17 cellular contexts compared by ENCODE assay signal in genomic region chr1:245622332-245623014, GRCh38.
DNase-seq lines count a peak whose midpoint lies in the region; ATAC-seq and TF ChIP-seq lines count a peak whose summit lies in the region.
"Had no signal": no experiment of that assay in that cellular context is flagged by ENCODE, and none has a peak within 500 bp of the region (broad histone marks: within the 10 kb centered on the region; RNA-seq: fewer than 3 reads in every experiment).

No MANE protein-coding gene starts in this region.

- no peaks in the 10 kb centered on the region for H3K79me2 ChIP-seq in neural progenitor cell (ENCODE audit: low read depth)

- H3K27me3 Mint-ChIP-seq in Caco-2 (ENCODE audit: insufficient read depth, unreplicated experiment) (no peaks in the 10 kb centered on the region), neural progenitor cell (ENCODE audit: insufficient read depth, low read depth) (no peaks in the 10 kb centered on the region)
- no peaks in the 10 kb centered on the region for H3K27me3 Mint-ChIP-seq in activated T-helper 2 cell treated with anti-CD3 and anti-CD28 coated beads, Interferon-gamma antibody, Interleukin-2, Interleukin-4, amounts not matched to agents 10 μg/mL and 5 μg/mL and 100 μg/mL, durations not matched to agents 14 hours and 24 hours and 36 hours (ENCODE audit: low read depth)
- H3K27me3 Mint-ChIP-seq in activated CD8-positive, alpha-beta T cell treated with anti-CD3 and anti-CD28 coated beads, Interleukin-2, amount 10 ng/mL, durations not matched to agents 7 days and 5 days (ENCODE audit: low read depth), result peaks cover 3% of the 10 kb centered on the region

- H3K4me3 ChIP-seq in Caco-2 (ENCODE audit: low read depth, low read length) (no peak overlapping the region), IMR-90 (ENCODE audit: insufficient read depth, low read depth, low read length) (no peak overlapping the region), esophagus muscularis mucosa (no peak overlapping the region), neural progenitor cell (no peak overlapping the region)
- H3K4me3 ChIP-seq: SK-N-MC had no signal

- no peak overlapping the region for H2AK5ac ChIP-seq in IMR-90 (ENCODE audit: low read depth, low read length)

- no peaks in the 10 kb centered on the region for H3F3A ChIP-seq in neural progenitor cell (ENCODE audit: low read depth)

- no peak for TF ChIP-seq CTCF in Caco-2 (IDR thresholded peaks at IDR 0.05; ENCODE audit: insufficient read depth in 1 of 2, low read depth in 1 of 2, low read length in 1 of 2, severe bottlenecking in 1 of 2, unreplicated experiment in 1 of 2)
- no peak for TF ChIP-seq CTCF in IMR-90 (conservative IDR thresholded peaks at IDR 0.05; ENCODE audit: low read depth, low read length)
- no peak for TF ChIP-seq CTCF in esophagus muscularis mucosa (IDR thresholded peaks at IDR 0.05)
- no peak for TF ChIP-seq CTCF in neural progenitor cell (IDR thresholded peaks at IDR 0.05)

- no peak overlapping the region for H2BK5ac ChIP-seq in IMR-90 (ENCODE audit: low read depth, low read length, poor library complexity, severe bottlenecking)

- H3K36me3 ChIP-seq in Caco-2 (ENCODE audit: control insufficient read depth, insufficient read depth, low read length), result no peaks in the 10 kb centered on the region
- no peaks in the 10 kb centered on the region for H3K36me3 ChIP-seq in IMR-90 (ENCODE audit: control insufficient read depth, insufficient read depth, low read length)
- no peaks in the 10 kb centered on the region for H3K36me3 ChIP-seq in esophagus muscularis mucosa
- H3K36me3 ChIP-seq in neural progenitor cell, result no peaks in the 10 kb centered on the region

- BruUV-seq in Caco-2 (replicated peaks; lab: Mats Ljungman, UMichigan) (no TSS peak), IMR-90 (replicated peaks; lab: Mats Ljungman, UMichigan) (no TSS peak)

- H3K4me1 ChIP-seq in Caco-2 (no peaks in the 10 kb centered on the region), IMR-90 (ENCODE audit: control insufficient read depth, insufficient read depth, low read length) (no peaks in the 10 kb centered on the region), esophagus muscularis mucosa (no peaks in the 10 kb centered on the region), neural progenitor cell (no peaks in the 10 kb centered on the region)

- no peak for TF ChIP-seq POLR2A in IMR-90 (IDR thresholded peaks at IDR 0.05; ENCODE audit: low read depth, low read length)
- no peak for TF ChIP-seq POLR2A in esophagus muscularis mucosa (IDR thresholded peaks at IDR 0.05; ENCODE audit: low read depth)

- H3K18ac ChIP-seq in IMR-90 (ENCODE audit: low read depth, low read length), result no peak overlapping the region

- H3K4me2 ChIP-seq in IMR-90 (ENCODE audit: low read depth, low read length) (no peak overlapping the region), neural progenitor cell (no peak overlapping the region)

- no peak overlapping the region for H3K23ac ChIP-seq in IMR-90 (ENCODE audit: low read depth, low read length)

- no peak overlapping the region for H3K14ac ChIP-seq in IMR-90 (replicated peaks; ENCODE audit: low read depth, low read length)

- no peak overlapping the region for H3K4me3 Mint-ChIP-seq in Caco-2 (ENCODE audit: unreplicated experiment)
- no peak overlapping the region for H3K4me3 Mint-ChIP-seq in neural progenitor cell
- H3K4me3 Mint-ChIP-seq in activated T-helper 2 cell treated with anti-CD3 and anti-CD28 coated beads, Interferon-gamma antibody, Interleukin-2, Interleukin-4, amounts not matched to agents 10 μg/mL and 5 μg/mL and 100 μg/mL, durations not matched to agents 14 hours and 24 hours and 36 hours (ENCODE audit: low read depth), result no peak overlapping the region
- no peak overlapping the region for H3K4me3 Mint-ChIP-seq in activated CD8-positive, alpha-beta T cell treated with anti-CD3 and anti-CD28 coated beads, Interleukin-2, amount 10 ng/mL, durations not matched to agents 7 days and 5 days
- H3K4me3 Mint-ChIP-seq: CD4-positive, alpha-beta T cell; HFFc6 had no signal

- intact Hi-C loops in Caco-2 (cut with micrococcal nuclease; ENCODE audit: unreplicated experiment) (no loop called here), IMR-90 (cut with micrococcal nuclease) (no loop called here), esophagus muscularis mucosa (cut with DNase I) (no loop called here)
- intact Hi-C loops in activated T-helper 2 cell treated with anti-CD3 and anti-CD28 coated beads, Interferon-gamma antibody, Interleukin-2, Interleukin-4, amounts not matched to agents 10 μg/mL and 5 μg/mL and 100 μg/mL, durations not matched to agents 14 hours and 24 hours and 36 hours (cut with micrococcal nuclease), result no loop called here

- H3K36me3 Mint-ChIP-seq in Caco-2 (ENCODE audit: insufficient read depth, unreplicated experiment) (no peaks in the 10 kb centered on the region), neural progenitor cell (no peaks in the 10 kb centered on the region)
- no peaks in the 10 kb centered on the region for H3K36me3 Mint-ChIP-seq in activated T-helper 2 cell treated with anti-CD3 and anti-CD28 coated beads, Interferon-gamma antibody, Interleukin-2, Interleukin-4, amounts not matched to agents 10 μg/mL and 5 μg/mL and 100 μg/mL, durations not matched to agents 14 hours and 24 hours and 36 hours (ENCODE audit: low read depth)
- no peaks in the 10 kb centered on the region for H3K36me3 Mint-ChIP-seq in activated CD8-positive, alpha-beta T cell treated with anti-CD3 and anti-CD28 coated beads, Interleukin-2, amount 10 ng/mL, durations not matched to agents 7 days and 5 days (ENCODE audit: low read depth)

- no peak overlapping the region for H3K4ac ChIP-seq in IMR-90 (ENCODE audit: low read depth, low read length)

- no peak for TF ChIP-seq RAD21 in IMR-90 (IDR thresholded peaks at IDR 0.05; ENCODE audit: low read length)

- peak overlapping the region; percentile 49 for H2AFZ ChIP-seq in IMR-90 (replicated peaks; ENCODE audit: low read length, poor library complexity)
- peak overlapping the region; percentile 93 for H2AFZ ChIP-seq in neural progenitor cell (replicated peaks)

- H3K9me3 ChIP-seq in Caco-2 (no peaks in the 10 kb centered on the region), IMR-90 (ENCODE audit: control insufficient read depth, insufficient read depth, low read length) (no peaks in the 10 kb centered on the region), esophagus muscularis mucosa (no peaks in the 10 kb centered on the region), neural progenitor cell (ENCODE audit: low read depth) (no peaks in the 10 kb centered on the region)

- dilution Hi-C loops in IMR-90 (cut with HindIII; ENCODE audit: low sequenced_read_pairs, unreplicated experiment), result no loop called here

- no peaks in the 10 kb centered on the region for H4K20me1 ChIP-seq in IMR-90 (ENCODE audit: insufficient read depth, low read length)
- H4K20me1 ChIP-seq in neural progenitor cell (ENCODE audit: low read depth), result no peaks in the 10 kb centered on the region

- no peak overlapping the region for H4K5ac ChIP-seq in IMR-90 (ENCODE audit: low read depth, low read length)

- H3K27ac ChIP-seq in IMR-90 (ENCODE audit: insufficient read depth, low read length) (no peak overlapping the region), esophagus muscularis mucosa (replicated peaks in 1 of 4) (no peak overlapping the region), neural progenitor cell (no peak overlapping the region)
- H3K27ac ChIP-seq: SK-N-MC had no signal

- DNase-seq in Caco-2 (peak in 1 of 2 experiments; percentile 56), IMR-90 (no peak), esophagus muscularis mucosa (ENCODE audit: extremely low spot score) (peak; percentile 91), neural progenitor cell (ENCODE audit: low spot score) (no peak)
- no peak for DNase-seq in activated T-helper 2 cell treated with anti-CD3 and anti-CD28 coated beads, Interferon-gamma antibody, Interleukin-2, Interleukin-4, amounts not matched to agents 10 μg/mL and 5 μg/mL and 100 μg/mL, durations not matched to agents 14 hours and 24 hours and 36 hours (ENCODE audit: low spot score)
- no peak for DNase-seq in activated CD8-positive, alpha-beta T cell treated with anti-CD3 and anti-CD28 coated beads, Interleukin-2, amount 10 ng/mL, durations not matched to agents 7 days and 5 days
- DNase-seq: Calu3; CD4-positive, alpha-beta T cell; HFFc6; NCI-H1048; NCI-H2029; NCI-H446; NK-92 treated with Interleukin-12 subunit alpha and Interleukin-12 subunit beta, amount 100 ng/mL, for 24 hours; Right ventricle myocardium superior had no signal

- ATAC-seq in IMR-90 (ENCODE audit: low read depth), result no peak
- ATAC-seq in HG03469 (IDR thresholded peaks at IDR 0.05; ENCODE audit: unreplicated experiment), result no peak
- ATAC-seq in HG02870 (IDR thresholded peaks at IDR 0.05; ENCODE audit: unreplicated experiment), result no peak
- ATAC-seq in activated CD8-positive, alpha-beta T cell treated with anti-CD3 and anti-CD28 coated beads, Interleukin-2, amount 10 ng/mL, durations not matched to agents 7 days and 5 days, result no peak

- H3K9ac ChIP-seq in IMR-90 (ENCODE audit: low read depth, low read length) (no peak overlapping the region), neural progenitor cell (no peak overlapping the region)

- in situ Hi-C loops in IMR-90 (cut with MboI; ENCODE audit: low sequenced_read_pairs), result no loop called here

- H3K4me1 Mint-ChIP-seq in Caco-2 (ENCODE audit: low read depth, unreplicated experiment) (peaks cover 10% of the 10 kb centered on the region), neural progenitor cell (no peaks in the 10 kb centered on the region)
- peaks cover 7% of the 10 kb centered on the region for H3K4me1 Mint-ChIP-seq in activated T-helper 2 cell treated with anti-CD3 and anti-CD28 coated beads, Interferon-gamma antibody, Interleukin-2, Interleukin-4, amounts not matched to agents 10 μg/mL and 5 μg/mL and 100 μg/mL, durations not matched to agents 14 hours and 24 hours and 36 hours (ENCODE audit: low read depth)
- peaks cover 4% of the 10 kb centered on the region for H3K4me1 Mint-ChIP-seq in activated CD8-positive, alpha-beta T cell treated with anti-CD3 and anti-CD28 coated beads, Interleukin-2, amount 10 ng/mL, durations not matched to agents 7 days and 5 days (ENCODE audit: low read depth)

- CTCF ChIA-PET in Caco-2 (lab: Charles Lee), result interaction anchor here (0.6 kb wide), 1 partner anchor 208 kb away, joined by 4 read pairs; no protein-coding TSS in a partner anchor
- CTCF ChIA-PET in IMR-90 (lab: Yijun Ruan, JAX), result interaction anchor here (0.6 kb wide), 1 partner anchor 338 kb away, joined by 3 read pairs; no protein-coding TSS in a partner anchor
- CTCF ChIA-PET in activated CD8-positive, alpha-beta T cell treated with anti-CD3 and anti-CD28 coated beads, Interleukin-2, amount 10 ng/mL, durations not matched to agents 7 days and 5 days (lab: Charles Lee), result no interaction called here

- POLR2A ChIA-PET in Caco-2 (lab: Charles Lee), result interaction anchor here (0.6 kb wide), 1 partner anchor 21 kb away, joined by 10 read pairs; no protein-coding TSS in a partner anchor
- POLR2A ChIA-PET in IMR-90 (lab: Charles Lee; ENCODE audit: unreplicated experiment), result no interaction called here
- POLR2A ChIA-PET in activated CD8-positive, alpha-beta T cell treated with anti-CD3 and anti-CD28 coated beads, Interleukin-2, amount 10 ng/mL, durations not matched to agents 7 days and 5 days (lab: Charles Lee), result no interaction called here

- H3K27ac Mint-ChIP-seq in Caco-2 (ENCODE audit: unreplicated experiment), result peak overlapping the region; percentile 20
- no peak overlapping the region for H3K27ac Mint-ChIP-seq in neural progenitor cell
- no peak overlapping the region for H3K27ac Mint-ChIP-seq in activated T-helper 2 cell treated with anti-CD3 and anti-CD28 coated beads, Interferon-gamma antibody, Interleukin-2, Interleukin-4, amounts not matched to agents 10 μg/mL and 5 μg/mL and 100 μg/mL, durations not matched to agents 14 hours and 24 hours and 36 hours
- no peak overlapping the region for H3K27ac Mint-ChIP-seq in activated CD8-positive, alpha-beta T cell treated with anti-CD3 and anti-CD28 coated beads, Interleukin-2, amount 10 ng/mL, durations not matched to agents 7 days and 5 days
- H3K27ac Mint-ChIP-seq: CD4-positive, alpha-beta T cell; HFFc6 had no signal

- TF ChIP-seq EP300 in esophagus muscularis mucosa (IDR thresholded peaks at IDR 0.05), result no peak

- no peaks in the 10 kb centered on the region for H3K9me1 ChIP-seq in IMR-90 (ENCODE audit: insufficient read depth, low read length)

- no peak overlapping the region for H2BK20ac ChIP-seq in IMR-90 (ENCODE audit: low read depth, low read length)

- no peaks in the 10 kb centered on the region for H3K79me1 ChIP-seq in IMR-90 (ENCODE audit: low read depth in 1 of 2, low read length in 2 of 2)

- H3K9me3 Mint-ChIP-seq in Caco-2 (ENCODE audit: unreplicated experiment), result no peaks in the 10 kb centered on the region
- H3K9me3 Mint-ChIP-seq in neural progenitor cell, result no peaks in the 10 kb centered on the region
- no peaks in the 10 kb centered on the region for H3K9me3 Mint-ChIP-seq in activated T-helper 2 cell treated with anti-CD3 and anti-CD28 coated beads, Interferon-gamma antibody, Interleukin-2, Interleukin-4, amounts not matched to agents 10 μg/mL and 5 μg/mL and 100 μg/mL, durations not matched to agents 14 hours and 24 hours and 36 hours
- no peaks in the 10 kb centered on the region for H3K9me3 Mint-ChIP-seq in activated CD8-positive, alpha-beta T cell treated with anti-CD3 and anti-CD28 coated beads, Interleukin-2, amount 10 ng/mL, durations not matched to agents 7 days and 5 days (ENCODE audit: insufficient read depth)
- H3K9me3 Mint-ChIP-seq: CD4-positive, alpha-beta T cell; HFFc6 had no signal

- H3K56ac ChIP-seq in IMR-90 (ENCODE audit: extremely low read depth, insufficient read depth, low read length), result no peak overlapping the region

- H4K8ac ChIP-seq in IMR-90 (ENCODE audit: low read depth in 2 of 2, low read length in 2 of 2), result no peak overlapping the region

- no peak overlapping the region for H2BK15ac ChIP-seq in IMR-90 (ENCODE audit: low read depth, low read length)

- H4K91ac ChIP-seq in IMR-90 (ENCODE audit: insufficient read depth, low read depth, low read length), result no peak overlapping the region

- H2BK120ac ChIP-seq in IMR-90 (ENCODE audit: low read depth, low read length), result no peak overlapping the region

- H3K27me3 ChIP-seq in Caco-2 (replicated peaks; ENCODE audit: control insufficient read depth, insufficient read depth, low read length), result no peaks in the 10 kb centered on the region
- H3K27me3 ChIP-seq in IMR-90 (ENCODE audit: control insufficient read depth, insufficient read depth, low read length), result no peaks in the 10 kb centered on the region
- H3K27me3 ChIP-seq in esophagus muscularis mucosa, result no peaks in the 10 kb centered on the region
- H3K27me3 ChIP-seq in neural progenitor cell, result no peaks in the 10 kb centered on the region

- no peak overlapping the region for H2AK9ac ChIP-seq in IMR-90 (replicated peaks; ENCODE audit: low read depth, low read length, poor library complexity)

- 88% methylated on average over 11 of the region's 18 CpGs; no CpG with 5 or more reads in 1 of the 2 experiments for WGBS in IMR-90 (ENCODE audit: extremely low coverage in 2 of 2, insufficient read length in 1 of 2), 2 experiments
- WGBS in esophagus muscularis mucosa, result 91% methylated on average over 18 of the region's 18 CpGs
